8 cellular contexts compared by ENCODE assay signal in the genomic region with DNA sequence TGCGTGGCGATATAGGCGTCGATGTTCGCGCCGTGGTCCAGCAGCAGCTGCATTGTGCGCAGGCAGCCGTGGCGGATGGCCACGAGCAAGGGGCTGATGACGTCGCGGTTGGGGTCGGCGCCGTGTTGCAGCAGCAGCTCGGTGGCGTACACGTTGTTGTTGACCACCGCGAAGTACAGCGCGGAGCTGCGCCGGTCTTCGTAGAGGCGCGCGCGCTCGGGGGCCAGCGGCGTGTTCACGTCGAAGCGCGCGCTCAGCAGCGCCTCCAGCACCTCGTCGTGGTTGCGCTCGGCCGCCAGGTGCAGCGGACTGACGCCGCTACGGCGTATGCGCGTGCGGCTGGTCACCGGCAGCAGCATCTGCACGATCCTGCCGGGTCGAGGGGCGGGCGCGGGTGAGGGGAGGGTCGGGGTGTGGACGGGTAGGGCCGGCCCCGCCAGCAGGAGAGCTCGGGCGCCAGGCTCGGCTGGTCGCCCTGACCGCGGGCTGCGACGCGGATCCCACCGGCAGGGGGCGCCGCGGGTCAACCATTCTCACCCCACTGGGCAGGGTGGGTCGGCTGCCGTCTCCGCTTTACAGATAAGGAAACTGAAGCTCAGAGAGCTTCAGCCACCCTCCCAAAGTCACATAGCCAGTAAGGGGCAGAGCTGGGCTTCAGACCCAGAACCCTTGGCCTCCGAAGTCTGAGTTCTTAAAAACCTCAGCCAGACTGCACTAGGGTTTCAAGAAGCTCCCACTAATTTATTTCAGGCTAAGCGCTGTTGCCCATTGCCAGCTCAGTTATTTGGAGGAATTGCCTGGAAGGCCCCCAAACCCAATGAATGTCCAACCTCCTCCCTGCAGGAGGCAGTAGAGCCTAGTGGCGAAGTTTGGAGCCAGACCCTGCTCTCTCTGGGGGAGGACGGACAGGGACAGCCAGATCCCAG. TPM values are rescaled to one million over a fixed set of nuclear protein-coding genes. Genes with fewer than 3 reads are reported as not detected.
DNase-seq lines count a peak whose midpoint lies in the region; ATAC-seq and TF ChIP-seq lines count a peak whose summit lies in the region.

No MANE protein-coding gene starts in this region.

- peaks cover 6% of the 10 kb centered on the region for H3F3A ChIP-seq in SK-N-SH (replicated peaks; ENCODE audit: insufficient read depth)

- H3K9me2 ChIP-seq in SK-N-SH: no peaks in the 10 kb centered on the region

- no peaks in the 10 kb centered on the region for H3K36me3 ChIP-seq in SK-N-SH (replicated peaks in 1 of 2; ENCODE audit: control insufficient read depth in 1 of 2, insufficient read depth in 2 of 2, low read length in 1 of 2)
- peaks cover 3 to 97% of the 10 kb centered on the region in 2 donors for H3K36me3 ChIP-seq in psoas muscle (ENCODE audit: insufficient read depth in 1 of 2, low read depth in 1 of 2)
- no peaks in the 10 kb centered on the region for H3K36me3 ChIP-seq in uterus

- H3K27ac Mint-ChIP-seq in activated naive CD8-positive, alpha-beta T cell treated with anti-CD3 and anti-CD28 coated beads for 36 hours: peak overlapping the region; percentile 69

- H3K79me2 ChIP-seq in SK-N-SH (ENCODE audit: insufficient read depth): no peaks in the 10 kb centered on the region

- 14% methylated on average over 28 of the region's 84 CpGs for WGBS in SK-N-SH (ENCODE audit: low lambda C conversion rate)
- WGBS in psoas muscle, 3 donors: 28 to 35% (median 35%) methylated on average over 80 to 84 of the region's 84 CpGs

- H3K36me3 Mint-ChIP-seq in activated naive CD8-positive, alpha-beta T cell treated with anti-CD3 and anti-CD28 coated beads for 36 hours: peaks cover 19% of the 10 kb centered on the region

- no peak overlapping the region for H3K9ac ChIP-seq in SK-N-SH

- peaks cover 9 to 18% of the 10 kb centered on the region in 2 experiments; a peak in 3 of 4 replicates for H3K4me1 ChIP-seq in SK-N-SH (ENCODE audit: control insufficient read depth in 1 of 2, insufficient read depth in 2 of 2, low read depth in 1 of 2, low read length in 1 of 2)
- H3K4me1 ChIP-seq in psoas muscle: peaks cover 77% of the 10 kb centered on the region
- no peaks in the 10 kb centered on the region for H3K4me1 ChIP-seq in uterus

- no peak for TF ChIP-seq EP300 in SK-N-SH (IDR thresholded peaks at IDR 0.05; ENCODE audit: borderline replicate concordance in 1 of 2, low read depth in 1 of 2, low read length in 1 of 2)

- ATAC-seq in GM19395 (IDR thresholded peaks at IDR 0.05; ENCODE audit: unreplicated experiment) (peak; percentile 90), HG03469 (IDR thresholded peaks at IDR 0.05; ENCODE audit: unreplicated experiment) (peak; percentile 78), left cardiac atrium (peak; percentile 83 to 85), psoas muscle (peak; percentile 52 to 63 (median 56))

- TF ChIP-seq CTCF in SK-N-SH (IDR thresholded peaks at IDR 0.05) (peak; percentile 77), psoas muscle (IDR thresholded peaks at IDR 0.05) (peak; percentile 87), uterus (IDR thresholded peaks at IDR 0.05) (peak; percentile 43 to 81 (median 76))

- H3K9me3 ChIP-seq in SK-N-SH (no peaks in the 10 kb centered on the region), psoas muscle (no peaks in the 10 kb centered on the region), uterus (no peaks in the 10 kb centered on the region)

- DNase-seq in CD1c-positive myeloid dendritic cell (ENCODE audit: extremely low spot score) (peak; percentile 89), SK-N-SH (peak; percentile 96), left cardiac atrium (peak; percentile 78), psoas muscle (peak; percentile 82 to 92), uterus (peak; percentile 76 to 77)
- peak; percentile 91 for DNase-seq in activated naive CD8-positive, alpha-beta T cell treated with anti-CD3 and anti-CD28 coated beads for 36 hours

- peak; percentile 83 for TF ChIP-seq RAD21 in SK-N-SH (IDR thresholded peaks at IDR 0.05; ENCODE audit: low read length)

- 0 out of 2 replicates have a peak overlapping the region, but pooled peaks have one; percentile 11 for H2AFZ ChIP-seq in SK-N-SH (ENCODE audit: low read depth)

- H3K4me3 ChIP-seq in SK-N-SH (ENCODE audit: low read depth in 2 of 2, low read length in 1 of 2) (peak overlapping the region; percentile 39 to 51), psoas muscle (no peak overlapping the region), uterus (no peak overlapping the region)

- H3K4me3 Mint-ChIP-seq in activated naive CD8-positive, alpha-beta T cell treated with anti-CD3 and anti-CD28 coated beads for 36 hours: peak overlapping the region; percentile 42

- H3K27me3 ChIP-seq in SK-N-SH (ENCODE audit: insufficient read depth) (peaks cover 39% of the 10 kb centered on the region), psoas muscle (ENCODE audit: insufficient read depth in 3 of 3, low read length in 2 of 3) (no peaks in the 10 kb centered on the region), uterus (no peaks in the 10 kb centered on the region)

- no peaks in the 10 kb centered on the region for H3K9me3 Mint-ChIP-seq in activated naive CD8-positive, alpha-beta T cell treated with anti-CD3 and anti-CD28 coated beads for 36 hours

- POLR2A ChIA-PET in SK-N-SH (lab: Yijun Ruan, JAX): interaction anchor here (0.9 kb wide), 1 partner anchor 62 kb away, joined by 4 read pairs; no protein-coding TSS in a partner anchor

- peaks cover 17% of the 10 kb centered on the region for H3K4me1 Mint-ChIP-seq in activated naive CD8-positive, alpha-beta T cell treated with anti-CD3 and anti-CD28 coated beads for 36 hours

- H3K27me3 Mint-ChIP-seq in activated naive CD8-positive, alpha-beta T cell treated with anti-CD3 and anti-CD28 coated beads for 36 hours: peaks cover 20% of the 10 kb centered on the region

- intact Hi-C loops in left cardiac atrium (cut with DNase I) (loop anchor here (5.0 to 10.0 kb wide), 3 partner anchors 63 to 235 kb away; a partner anchor contains a TSS), psoas muscle (cut with DNase I) (loop anchor here (5.0 to 10.0 kb wide), 3 partner anchors 63 to 205 kb away; no protein-coding TSS in a partner anchor), uterus (cut with DNase I; ENCODE audit: low total_unique reads) (no loop called here)

- H4K20me1 ChIP-seq in SK-N-SH (ENCODE audit: insufficient read depth): no peaks in the 10 kb centered on the region

- H3K27ac ChIP-seq in SK-N-SH (ENCODE audit: low read depth in 2 of 2, low read length in 1 of 2) (no peak overlapping the region), psoas muscle (peak overlapping the region; percentile 98), uterus (peak overlapping the region in 1 of 2 donors; percentile 33)

- CTCF ChIA-PET in SK-N-SH (lab: Yijun Ruan, JAX): interaction anchor here (0.7 to 7.8 kb wide), 81 partner anchors 9 to 1542 kb away, joined by 3 to 219 read pairs (median 5); a partner anchor contains a TSS

- peak overlapping the region; percentile 64; the same call in 1 of the 2 replicates for H3K4me2 ChIP-seq in SK-N-SH

- peak in 1 of 2 donors; percentile 13 for TF ChIP-seq POLR2A in uterus (IDR thresholded peaks at IDR 0.05)

TF ChIP-seq in SK-N-SH, 30 proteins besides CTCF, POLR2A, EP300 and RAD21:
- TF ChIP-seq CHD2 (IDR thresholded peaks at IDR 0.05; ENCODE audit: low read length, partially characterized antibody) (no peak), SMC3 (IDR thresholded peaks at IDR 0.05; ENCODE audit: low read depth, low read length) (peak; percentile 87), MXI1 (IDR thresholded peaks at IDR 0.05; ENCODE audit: low read depth, low read length) (0 out of 2 replicates have a peak, but pooled peaks have one; percentile 9), GATA2 (CRISPR knock-in tag; IDR thresholded peaks at IDR 0.05) (peak; percentile 21; the same call in 1 of the 2 replicates), NRF1 (IDR thresholded peaks at IDR 0.05; ENCODE audit: low read depth, low read length) (no peak)

RNA-seq across cellular contexts. Expression of a gene that starts 12.4 kb away (rescaled TPM):
- not detected in 2 replicates for polyA plus RNA-seq in SK-N-SH (2012; rRNA removed)
- not detected in 2 replicates for polyA plus RNA-seq in SK-N-SH (2012; cell fraction: cytosol; rRNA removed)
- polyA plus RNA-seq in SK-N-SH (2012; cell fraction: nucleus; rRNA removed): not detected in 2 replicates
- total RNA-seq in activated naive CD8-positive, alpha-beta T cell treated with anti-CD3 and anti-CD28 coated beads for 36 hours: not detected
- total RNA-seq in left cardiac atrium: not detected
- not detected for total RNA-seq in psoas muscle
- under 1 TPM in 2 of 3 donors, not detected in 1; 0.14 to 0.32 TPM for polyA plus RNA-seq in psoas muscle
- total RNA-seq in uterus: under 1 TPM in 1 of 4 donors, not detected in 3; 0.48 TPM

RNA-seq across cellular contexts. Expression of a gene that starts 36.8 kb away (rescaled TPM):
- polyA plus RNA-seq in SK-N-SH (2012; rRNA removed) (0.13 and 0.15 TPM in 2 replicates), psoas muscle (100 to 1,000 TPM in 2 of 3 donors, 10 to 100 TPM in 1; 41.2 to 460 (median 217) TPM)
- polyA plus RNA-seq in SK-N-SH (2012; cell fraction: cytosol; rRNA removed): 0.01 and 0.03 TPM in 2 replicates
- polyA plus RNA-seq in SK-N-SH (2012; cell fraction: nucleus; rRNA removed): 0.20 and 0.33 TPM in 2 replicates
- 10 to 100 TPM; 26.4 to 29.1 TPM for total RNA-seq in activated naive CD8-positive, alpha-beta T cell treated with anti-CD3 and anti-CD28 coated beads for 36 hours
- total RNA-seq in left cardiac atrium (100 to 1,000 TPM; 102 to 105 TPM), psoas muscle (100 to 1,000 TPM; 148 to 443 (median 252) TPM), uterus (10 to 100 TPM; 11.8 to 84.1 (median 21.0) TPM)

RNA-seq across cellular contexts. Expression of a gene that starts 57.5 kb away (rescaled TPM):
- polyA plus RNA-seq in SK-N-SH (2012; rRNA removed) (not detected in 2 replicates), psoas muscle (under 1 TPM; 0.04 to 0.69 (median 0.61) TPM)
- not detected in 2 replicates for polyA plus RNA-seq in SK-N-SH (2012; cell fraction: cytosol; rRNA removed)
- polyA plus RNA-seq in SK-N-SH (2012; cell fraction: nucleus; rRNA removed): not detected in 2 replicates
- total RNA-seq in activated naive CD8-positive, alpha-beta T cell treated with anti-CD3 and anti-CD28 coated beads for 36 hours: not detected
- total RNA-seq in left cardiac atrium (not detected), psoas muscle (1 to 10 TPM in 3 of 4 donors, under 1 TPM in 1; 0.71 to 3.9 (median 2.2) TPM), uterus (not detected)

Comparison
In these comparisons a context has a peak if more than half of its experiments do, and no peak if none do; other contexts are left out.
1. H3K4me3 ChIP-seq: peak in SK-N-SH (2 of 2); none in psoas muscle (single experiment) and uterus (0 of 2).
2. Peak in every context shown above with its lines, with median percentiles within 50 percentile points of each other: DNase-seq, ATAC-seq and CTCF ChIP-seq.